8 cellular contexts compared by ENCODE assay signal in genomic region chr14:89040080-89040437, GRCh38.
DNase-seq lines count a peak whose midpoint lies in the region; ATAC-seq, FAIRE-seq and TF ChIP-seq lines count a peak whose summit lies in the region.

No MANE protein-coding gene starts in this region.

- intact Hi-C loops in GM12878 (cut with micrococcal nuclease; ENCODE audit: unreplicated experiment): loop anchor here (1.0 to 2.0 kb wide), 4 partner anchors 379 to 875 kb away; no protein-coding TSS in a partner anchor
- intact Hi-C loops in ovary (cut with DNase I): loop anchor here in 1 of 4 donors (5.0 kb wide), 2 partner anchors 202 to 377 kb away; partner anchors contain the start of gene FOXN3

- BruUV-seq in GM12878 (replicated peaks; lab: Mats Ljungman, UMichigan): no TSS peak

- H2AFZ ChIP-seq in DND-41 (ENCODE audit: low read depth, low read length): no peak overlapping the region
- no peak overlapping the region for H2AFZ ChIP-seq in GM12878 (ENCODE audit: control insufficient read depth, low read depth, low read length)
- no peak overlapping the region for H2AFZ ChIP-seq in Karpas-422 (ENCODE audit: low read length)

- no peaks in the 10 kb centered on the region for H3K36me3 ChIP-seq in DND-41 (ENCODE audit: insufficient read depth, low read length)
- H3K36me3 ChIP-seq in GM12878 (ENCODE audit: control insufficient read depth in 2 of 2, insufficient read depth in 2 of 2, low read length in 1 of 2): no peaks in the 10 kb centered on the region
- H3K36me3 ChIP-seq in ovary: no peaks in the 10 kb centered on the region
- no peaks in the 10 kb centered on the region for H3K36me3 ChIP-seq in Karpas-422 (ENCODE audit: insufficient read depth, low read length)

- H3K9me3 ChIP-seq in DND-41 (ENCODE audit: insufficient read depth, low read length, severe bottlenecking): peaks cover 8% of the 10 kb centered on the region
- H3K9me3 ChIP-seq in GM12878 (replicated peaks; ENCODE audit: control insufficient read depth, insufficient read depth, low read length): 0 out of 3 replicates have a peak, but pooled peaks cover 1% of the 10 kb centered on the region
- no peaks in the 10 kb centered on the region for H3K9me3 ChIP-seq in ovary
- H3K9me3 ChIP-seq in Karpas-422 (ENCODE audit: low read length): peaks cover 9% of the 10 kb centered on the region

- 35% methylated on average over 5 of the region's 5 CpGs for WGBS in GM12878 (ENCODE audit: insufficient coverage, insufficient replicate concordance, low lambda C conversion rate, missing lambda C conversion rate)
- WGBS in ovary, 3 donors: 39 to 45% (median 44%) methylated on average over 5 of the region's 5 CpGs

- H3K9me2 ChIP-seq in Karpas-422 (replicated peaks; ENCODE audit: insufficient read depth, low read length): no peaks in the 10 kb centered on the region

- H3K27me3 ChIP-seq in DND-41 (ENCODE audit: insufficient read depth, low read length, poor library complexity) (no peaks in the 10 kb centered on the region), GM12878 (replicated peaks in 1 of 2; ENCODE audit: control insufficient read depth in 2 of 2, insufficient read depth in 2 of 2, low read length in 1 of 2) (no peaks in the 10 kb centered on the region), ovary (no peaks in the 10 kb centered on the region), Karpas-422 (ENCODE audit: low read length) (peaks cover 8% of the 10 kb centered on the region; the same call in 1 of the 2 replicates)

- H3K4me3 ChIP-seq in DND-41 (ENCODE audit: low read depth in 1 of 2, low read length in 2 of 2): no peak overlapping the region
- no peak overlapping the region for H3K4me3 ChIP-seq in GM12878
- peak overlapping the region; percentile 41 for H3K4me3 ChIP-seq in ovary
- no peak overlapping the region for H3K4me3 ChIP-seq in Karpas-422 (ENCODE audit: low read length)

- ATAC-seq in DND-41 (ENCODE audit: insufficient read depth, low read depth) (0 out of 3 replicates have a peak, but pooled peaks have one; percentile 7), HG02642 (IDR thresholded peaks at IDR 0.05; ENCODE audit: poor library complexity, unreplicated experiment) (peak; percentile 24), GM12878 (peak; percentile 22), GM18502 (IDR thresholded peaks at IDR 0.05; ENCODE audit: poor library complexity, unreplicated experiment) (no peak)

- SMC1A ChIA-PET in GM12878 (lab: Charles Lee; ENCODE audit: uncharacterized antibody, unreplicated experiment): no interaction called here

- peak; percentile 27 for FAIRE-seq in GM12878 (lab: Jason Lieb, UNC)

- no peak for TF ChIP-seq POLR2A in GM12878 (IDR thresholded peaks at IDR 0.05; ENCODE audit: low read depth, low read length)
- TF ChIP-seq POLR2A in ovary (IDR thresholded peaks at IDR 0.05): no peak

- H3K9ac ChIP-seq in DND-41 (ENCODE audit: low read depth, low read length) (no peak overlapping the region), GM12878 (ENCODE audit: control insufficient read depth, insufficient read depth, low read length) (no peak overlapping the region), Karpas-422 (ENCODE audit: low read length) (no peak overlapping the region)

- TF ChIP-seq RAD21 in GM12878 (IDR thresholded peaks at IDR 0.05; ENCODE audit: insufficient read depth, low read depth, low read length): no peak

- DNase-seq in DND-41 (no peak), GM12878 (ENCODE audit: low read depth, low spot score) (no peak), ovary (no peak), Karpas-422 (no peak), substantia nigra (lab: John Stamatoyannopoulos, UW) (no peak), NCI-H1048 (lab: John Stamatoyannopoulos, UW) (no peak)

- H3K4me2 ChIP-seq in DND-41 (ENCODE audit: insufficient read depth, low read length) (no peak overlapping the region), GM12878 (ENCODE audit: control insufficient read depth, insufficient read depth) (peak overlapping the region; percentile 92), Karpas-422 (ENCODE audit: low read depth, low read length, poor library complexity, severe bottlenecking) (no peak overlapping the region)

- RAD21 ChIA-PET in GM12878 (lab: Charles Lee; ENCODE audit: unreplicated experiment): interaction anchor here (1.1 kb wide), 2 partner anchors 137 to 873 kb away, joined by 4 to 5 read pairs; no protein-coding TSS in a partner anchor

- TF ChIP-seq CTCF in DND-41 (IDR thresholded peaks at IDR 0.05; ENCODE audit: borderline replicate concordance, extremely low read depth, low read length, poor library complexity, severe bottlenecking): no peak
- no peak for TF ChIP-seq CTCF in GM12878 (IDR thresholded peaks at IDR 0.05 in 2 of 3, conservative IDR thresholded peaks at IDR 0.05 in 1 of 3; ENCODE audit: control insufficient read depth in 2 of 3, extremely low read depth in 1 of 3, insufficient read depth in 1 of 3, low read depth in 3 of 3, low read length in 3 of 3)
- no peak for TF ChIP-seq CTCF in ovary (IDR thresholded peaks at IDR 0.05)

- TF ChIP-seq EP300 in GM12878 (IDR thresholded peaks at IDR 0.05; ENCODE audit: borderline replicate concordance in 1 of 2, control insufficient read depth in 1 of 2, low read depth in 2 of 2, low read length in 2 of 2) (no peak), ovary (IDR thresholded peaks at IDR 0.05) (no peak)

- H4K20me1 ChIP-seq in DND-41 (ENCODE audit: insufficient read depth, low read length): no peaks in the 10 kb centered on the region
- no peaks in the 10 kb centered on the region for H4K20me1 ChIP-seq in GM12878 (ENCODE audit: control insufficient read depth, insufficient read depth)
- H4K20me1 ChIP-seq in Karpas-422 (ENCODE audit: insufficient read depth, low read depth, low read length): no peaks in the 10 kb centered on the region

- CTCF ChIA-PET in GM12878 (lab: Yijun Ruan, JAX): interaction anchor here (0.9 to 2.3 kb wide), 3 partner anchors 727 to 896 kb away, joined by 4 to 12 read pairs (median 5); no protein-coding TSS in a partner anchor

- H3K79me2 ChIP-seq in DND-41 (ENCODE audit: insufficient read depth, low read length) (no peaks in the 10 kb centered on the region), GM12878 (ENCODE audit: control insufficient read depth, insufficient read depth, low read length) (no peaks in the 10 kb centered on the region), Karpas-422 (ENCODE audit: low read length) (no peaks in the 10 kb centered on the region)

- peaks cover 18% of the 10 kb centered on the region for H3K4me1 ChIP-seq in DND-41 (ENCODE audit: insufficient read depth, low read length)
- peaks cover 6% of the 10 kb centered on the region for H3K4me1 ChIP-seq in GM12878 (ENCODE audit: control insufficient read depth, insufficient read depth, low read length)
- peaks cover 2% of the 10 kb centered on the region for H3K4me1 ChIP-seq in ovary (ENCODE audit: insufficient read depth)
- no peaks in the 10 kb centered on the region for H3K4me1 ChIP-seq in Karpas-422 (ENCODE audit: low read length)

- POLR2A ChIA-PET in GM12878 (lab: Charles Lee): no interaction called here

- in situ Hi-C loops in GM12878 (cut with MboI): loop anchor here (5.0 to 25.0 kb wide), 3 partner anchors 397 to 872 kb away; no protein-coding TSS in a partner anchor

- H3K27ac ChIP-seq in DND-41 (ENCODE audit: low read length) (no peak overlapping the region), GM12878 (ENCODE audit: control insufficient read depth, insufficient read depth) (no peak overlapping the region), ovary (peak overlapping the region; percentile 78 to 79), Karpas-422 (ENCODE audit: low read length) (no peak overlapping the region), substantia nigra (ENCODE audit: low read depth, low read length, poor library complexity, severe bottlenecking) (no peak overlapping the region)

TF ChIP-seq in GM12878, 131 proteins besides CTCF, POLR2A, EP300 and RAD21:
- no peak for TF ChIP-seq STAT3 (IDR thresholded peaks at IDR 0.05; ENCODE audit: low read depth, low read length)
- no peak for TF ChIP-seq KLF5 (IDR thresholded peaks at IDR 0.05; ENCODE audit: partially characterized antibody)
- TF ChIP-seq NR2C2 (IDR thresholded peaks at IDR 0.05; ENCODE audit: borderline replicate concordance, control insufficient read depth, insufficient read length, low read depth): no peak
- no peak for TF ChIP-seq ATF7 (IDR thresholded peaks at IDR 0.05; ENCODE audit: low read depth)
- TF ChIP-seq MAX (IDR thresholded peaks at IDR 0.05; ENCODE audit: low read depth, low read length): no peak
- TF ChIP-seq SUPT20H (IDR thresholded peaks at IDR 0.05; ENCODE audit: borderline replicate concordance, control insufficient read depth, low read depth, low read length): no peak
- TF ChIP-seq TBL1XR1 (IDR thresholded peaks at IDR 0.05; ENCODE audit: low read depth, low read length): no peak
- TF ChIP-seq SP1 (IDR thresholded peaks at IDR 0.05; ENCODE audit: low read depth, low read length): no peak
- TF ChIP-seq POLR2AphosphoS2 (IDR thresholded peaks at IDR 0.05; ENCODE audit: low read depth, low read length): no peak
- no peak for TF ChIP-seq CBX3 (IDR thresholded peaks at IDR 0.05; ENCODE audit: borderline replicate concordance, low read depth)
- TF ChIP-seq USF2 (IDR thresholded peaks at IDR 0.05; ENCODE audit: borderline replicate concordance, low read depth, low read length): no peak

Comparison
In these comparisons a context has a peak if more than half of its experiments do, and no peak if none do; other contexts are left out.
1. H3K27ac ChIP-seq: peak in ovary (2 of 2); none in DND-41 (single experiment), GM12878 (single experiment), Karpas-422 (single experiment) and substantia nigra (single experiment).